Comparison of ENCODE assay signal across 8 cellular contexts in genomic region chr1:186985889-186986491, GRCh38.
A peak's percentile ranks its signal among the peaks of the same experiment; 100 is the strongest.
DNase-seq lines count a peak whose midpoint lies in the region; ATAC-seq, FAIRE-seq and TF ChIP-seq lines count a peak whose summit lies in the region.

No MANE protein-coding gene starts in this region.

- peak; percentile 80 for TF ChIP-seq CTCF in CD14-positive monocyte (IDR thresholded peaks at IDR 0.05)
- TF ChIP-seq CTCF in body of pancreas (IDR thresholded peaks at IDR 0.05), result peak; percentile 35 to 82 (median 75)
- peak; percentile 27 to 62 (median 51) for TF ChIP-seq CTCF in keratinocyte (optimal IDR thresholded peaks at IDR 0.05 in 1 of 3, IDR thresholded peaks at IDR 0.05 in 1 of 3, conservative IDR thresholded peaks at IDR 0.05 in 1 of 3; ENCODE audit: extremely low read depth in 1 of 3, insufficient read depth in 2 of 3, low read length in 3 of 3)
- TF ChIP-seq CTCF in thoracic aorta (IDR thresholded peaks at IDR 0.05), result peak; percentile 72

- no peaks in the 10 kb centered on the region for H3K79me2 ChIP-seq in keratinocyte (ENCODE audit: control insufficient read depth, insufficient read depth, low read length)

- dilution Hi-C loops in keratinocyte (cut with MboI; ENCODE audit: extremely low pct_ligation_motif_present, low sequenced_read_pairs), result loop anchor here (25.0 kb wide), 1 partner anchor 374 kb away; no protein-coding TSS in a partner anchor

- H3K27me3 Mint-ChIP-seq in CD14-positive monocyte (ENCODE audit: low read depth in 3 of 3), result no peaks in the 10 kb centered on the region

- H3K4me1 ChIP-seq in body of pancreas (no peaks in the 10 kb centered on the region), keratinocyte (ENCODE audit: control insufficient read depth, extremely low read depth, insufficient read depth, low read length) (peaks cover 4% of the 10 kb centered on the region), thoracic aorta (ENCODE audit: control insufficient read depth in 1 of 2, low read depth in 2 of 2) (no peaks in the 10 kb centered on the region)

- no peaks in the 10 kb centered on the region for H4K20me1 ChIP-seq in keratinocyte (ENCODE audit: control insufficient read depth, extremely low read depth, insufficient read depth, low read length)

- H3K27ac ChIP-seq in body of pancreas (no peak overlapping the region), keratinocyte (ENCODE audit: control insufficient read depth, insufficient read depth, low read length) (no peak overlapping the region), thoracic aorta (no peak overlapping the region)

- H3K4me2 ChIP-seq in keratinocyte (ENCODE audit: control insufficient read depth, extremely low read depth, insufficient read depth, low read depth, low read length), result no peak overlapping the region

- no peaks in the 10 kb centered on the region for H3K27me3 ChIP-seq in body of pancreas
- no peaks in the 10 kb centered on the region for H3K27me3 ChIP-seq in keratinocyte (ENCODE audit: control insufficient read depth, extremely low read depth, insufficient read depth, low read length)
- H3K27me3 ChIP-seq in thoracic aorta (replicated peaks; ENCODE audit: insufficient read depth), result no peaks in the 10 kb centered on the region

- DNase-seq in CD14-positive monocyte (ENCODE audit: low spot score), result no peak
- peak; percentile 77 for DNase-seq in NCI-H460 (ENCODE audit: extremely low read depth, low read depth)
- DNase-seq in body of pancreas, result peak in 1 of 4 donors; percentile 13
- DNase-seq in keratinocyte (ENCODE audit: low read depth, low spot score), result no peak
- no peak for DNase-seq in thoracic aorta (ENCODE audit: low spot score)
- DNase-seq in activated gamma-delta T cell treated with Interleukin-2 at 50 U/mL for 16 hours, result no peak

- H3K9ac ChIP-seq in keratinocyte (ENCODE audit: control insufficient read depth, extremely low read depth, insufficient read depth, low read length), result no peak overlapping the region

- H3K9me3 ChIP-seq in body of pancreas, result no peaks in the 10 kb centered on the region
- no peaks in the 10 kb centered on the region for H3K9me3 ChIP-seq in keratinocyte (ENCODE audit: control insufficient read depth, low read depth, low read length)
- H3K9me3 ChIP-seq in thoracic aorta, result no peaks in the 10 kb centered on the region

- no peak overlapping the region for H3K4me3 Mint-ChIP-seq in CD14-positive monocyte

- 0 to 3% methylated on average over 2 of the region's 2 CpGs for WGBS in body of pancreas, 2 donors

- no peak overlapping the region for H2AFZ ChIP-seq in keratinocyte (ENCODE audit: control insufficient read depth, low read length)

- H3K4me3 ChIP-seq in body of pancreas (no peak overlapping the region), keratinocyte (ENCODE audit: control insufficient read depth in 2 of 3, extremely low read depth in 1 of 3, insufficient read depth in 2 of 3, low read depth in 1 of 3, low read length in 3 of 3) (no peak overlapping the region), thoracic aorta (no peak overlapping the region)

- intact Hi-C loops in CD14-positive monocyte (cut with micrococcal nuclease), result loop anchor here (5.0 to 10.0 kb wide), 3 partner anchors 379 to 581 kb away; no protein-coding TSS in a partner anchor
- intact Hi-C loops in body of pancreas (cut with DNase I), result no loop called here

- H3K4me1 Mint-ChIP-seq in CD14-positive monocyte, result peaks cover 13% of the 10 kb centered on the region

- no peak for TF ChIP-seq POLR2A in body of pancreas (IDR thresholded peaks at IDR 0.05)

- H3K9me3 Mint-ChIP-seq in CD14-positive monocyte, result no peaks in the 10 kb centered on the region

- no peaks in the 10 kb centered on the region for H3K9me1 ChIP-seq in keratinocyte (ENCODE audit: control insufficient read depth, extremely low read depth, insufficient read depth, low read length)

- peak; percentile 89 for FAIRE-seq in keratinocyte (lab: Jason Lieb, UNC)

- H3K36me3 ChIP-seq in body of pancreas (replicated peaks in 1 of 2; ENCODE audit: insufficient read depth in 1 of 2, low read depth in 2 of 2), result no peaks in the 10 kb centered on the region
- no peaks in the 10 kb centered on the region for H3K36me3 ChIP-seq in keratinocyte (ENCODE audit: control insufficient read depth in 2 of 2, extremely low read depth in 1 of 2, insufficient read depth in 2 of 2, low read length in 2 of 2)
- no peaks in the 10 kb centered on the region for H3K36me3 ChIP-seq in thoracic aorta

- H3K36me3 Mint-ChIP-seq in CD14-positive monocyte, result peaks cover 13 to 31% of the 10 kb centered on the region in 2 donors

- ATAC-seq in GM18868 (IDR thresholded peaks at IDR 0.05; ENCODE audit: unreplicated experiment) (peak; percentile 90), HG03432 (IDR thresholded peaks at IDR 0.05; ENCODE audit: unreplicated experiment) (peak; percentile 77), body of pancreas (peak; percentile 79), thoracic aorta (ENCODE audit: insufficient number of reproducible peaks, low FRiP score, low read depth) (peak; percentile 55)

- H3K27ac Mint-ChIP-seq in CD14-positive monocyte, result no peak overlapping the region
